11 cellular contexts compared by ENCODE assay signal in the genomic region with DNA sequence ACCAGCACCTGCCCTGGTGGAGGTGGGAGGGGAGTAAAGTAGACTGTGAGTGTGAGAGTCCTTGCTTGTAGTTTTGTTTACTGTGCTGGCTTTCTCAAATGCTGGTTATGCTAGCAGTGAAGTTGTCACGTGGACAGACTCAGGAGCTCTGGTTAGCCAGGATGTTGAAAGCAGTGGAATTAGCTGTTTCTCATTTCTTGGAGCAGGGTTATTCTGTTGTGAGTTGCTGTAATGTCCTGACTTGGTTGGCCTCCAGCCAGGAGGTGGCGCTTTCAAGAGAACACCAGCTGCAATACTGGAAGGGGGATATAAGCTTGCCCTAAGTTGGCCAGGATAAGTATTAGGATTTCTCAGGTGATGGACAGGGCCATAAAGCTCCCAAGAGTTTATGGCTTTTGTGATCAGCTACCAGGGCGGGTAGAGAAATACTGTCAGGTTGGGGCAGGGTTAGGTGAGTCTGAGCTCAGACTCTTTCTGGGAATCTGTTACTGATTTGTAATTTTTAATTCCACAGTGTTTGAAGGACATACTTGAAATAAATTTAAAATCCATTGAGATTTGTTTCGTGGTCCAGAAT. TPM values are rescaled to one million over a fixed set of nuclear protein-coding genes. Genes with fewer than 3 reads are reported as not detected.
A peak's percentile ranks its signal among the peaks of the same experiment; 100 is the strongest.
DNase-seq lines count a peak whose midpoint lies in the region; TF ChIP-seq lines count a peak whose summit lies in the region.
"Had no signal": no experiment of that assay in that cellular context is flagged by ENCODE, and none has a peak within 500 bp of the region (broad histone marks: within the 10 kb centered on the region; RNA-seq: fewer than 3 reads in every experiment).

No MANE protein-coding gene starts in this region.

- H3K27me3 Mint-ChIP-seq in progenitor cell of endocrine pancreas (peaks cover 8% of the 10 kb centered on the region), immature natural killer cell (ENCODE audit: low read depth in 3 of 3) (no peaks in the 10 kb centered on the region)
- H3K27me3 Mint-ChIP-seq: activated CD4-positive, alpha-beta T cell treated with anti-CD3 and anti-CD28 coated beads, Interleukin-2, amount 10 ng/mL, durations not matched to agents 7 days and 5 days had no signal

- H3K36me3 Mint-ChIP-seq in progenitor cell of endocrine pancreas (ENCODE audit: insufficient read depth) (peaks cover 6% of the 10 kb centered on the region), immature natural killer cell (peaks cover 8 to 25% (median 8%) of the 10 kb centered on the region in 3 donors)

- H3K9me3 Mint-ChIP-seq in progenitor cell of endocrine pancreas (ENCODE audit: low read depth) (peaks cover 12% of the 10 kb centered on the region), immature natural killer cell (peaks cover 4 to 25% (median 16%) of the 10 kb centered on the region in 6 donors)

- peak; percentile 26 for DNase-seq in NCI-H82 (lab: John Stamatoyannopoulos, UW)
- DNase-seq in NCI-H82 treated with DMSO at 0.1 percent for 48 hours (lab: John Stamatoyannopoulos, UW; ENCODE audit: unreplicated experiment), result no peak
- peak; percentile 33 for DNase-seq in NAMALWA (ENCODE audit: low spot score)
- peak; percentile 54 for DNase-seq in fibroblast of gingiva (ENCODE audit: low read depth)
- DNase-seq in progenitor cell of endocrine pancreas (ENCODE audit: low spot score, unreplicated experiment), result no peak
- DNase-seq in immature natural killer cell, result no peak
- DNase-seq in NK-92 (lab: John Stamatoyannopoulos, UW; ENCODE audit: unreplicated experiment), result no peak
- no peak for DNase-seq in LoVo (ENCODE audit: low spot score)
- DNase-seq: activated CD4-positive, alpha-beta T cell treated with anti-CD3 and anti-CD28 coated beads, Interleukin-2, amount 10 ng/mL, durations not matched to agents 7 days and 5 days; NCI-H2107; OCI-M1 had no signal

- peaks cover 5% of the 10 kb centered on the region for H3K4me1 Mint-ChIP-seq in progenitor cell of endocrine pancreas (ENCODE audit: low read depth)
- peaks cover 30 to 31% of the 10 kb centered on the region in 2 donors for H3K4me1 Mint-ChIP-seq in immature natural killer cell

- H3K27ac Mint-ChIP-seq in progenitor cell of endocrine pancreas (peak overlapping the region; percentile 53), immature natural killer cell (no peak overlapping the region)
- H3K27ac Mint-ChIP-seq: activated CD4-positive, alpha-beta T cell treated with anti-CD3 and anti-CD28 coated beads, Interleukin-2, amount 10 ng/mL, durations not matched to agents 7 days and 5 days had no signal

- TF ChIP-seq CTCF in progenitor cell of endocrine pancreas (IDR thresholded peaks at IDR 0.05; ENCODE audit: unreplicated experiment), result no peak

- H3K4me3 Mint-ChIP-seq in progenitor cell of endocrine pancreas (ENCODE audit: low read depth) (no peak overlapping the region), immature natural killer cell (no peak overlapping the region)
- H3K4me3 Mint-ChIP-seq: activated CD4-positive, alpha-beta T cell treated with anti-CD3 and anti-CD28 coated beads, Interleukin-2, amount 10 ng/mL, durations not matched to agents 7 days and 5 days had no signal

RNA-seq across cellular contexts. Expression of a gene that starts 13.7 kb away (rescaled TPM):
- 8.0 and 10.3 TPM in 2 replicates for total RNA-seq in progenitor cell of endocrine pancreas
- not detected for polyA plus RNA-seq in immature natural killer cell

RNA-seq across cellular contexts. Expression of a gene that starts 26.4 kb away (rescaled TPM):
- 66.2 and 73.4 TPM in 2 replicates for total RNA-seq in progenitor cell of endocrine pancreas
- 100 to 1,000 TPM; 148 to 227 (median 214) TPM for polyA plus RNA-seq in immature natural killer cell

RNA-seq across cellular contexts. Expression of a gene that starts 37.4 kb away (rescaled TPM):
- total RNA-seq in progenitor cell of endocrine pancreas, result 71.7 and 78.8 TPM in 2 replicates
- 100 to 1,000 TPM; 158 to 284 (median 174) TPM for polyA plus RNA-seq in immature natural killer cell

RNA-seq across cellular contexts. Expression of a gene that starts 42.9 kb away (rescaled TPM):
- 5.2 and 6.1 TPM in 2 replicates for total RNA-seq in progenitor cell of endocrine pancreas
- polyA plus RNA-seq in immature natural killer cell, result 1 to 10 TPM in 2 of 3 donors, under 1 TPM in 1; 0.78 to 2.1 (median 1.2) TPM

RNA-seq across cellular contexts. Expression of a gene that starts 46.3 kb away (rescaled TPM):
- 16.9 and 17.2 TPM in 2 replicates for total RNA-seq in progenitor cell of endocrine pancreas
- 10 to 100 TPM; 17.5 to 30.5 (median 24.4) TPM for polyA plus RNA-seq in immature natural killer cell

Comparison
In these comparisons a context has a peak if more than half of its experiments do, and no peak if none do; other contexts are left out.
1. DNase-seq: peak in NCI-H82 (single experiment), NAMALWA (single experiment) and fibroblast of gingiva (single experiment); none in NCI-H82 treated with DMSO at 0.1 percent for 48 hours (single experiment), progenitor cell of endocrine pancreas (single experiment), immature natural killer cell (0 of 3), NK-92 (single experiment) and LoVo (single experiment).